ENCODE assay signal across 11 cellular contexts in genomic region chr6:2706482-2706881, GRCh38.
"Had no signal": no experiment of that assay in that cellular context is flagged by ENCODE, and none has a peak within 500 bp of the region (broad histone marks: within the 10 kb centered on the region; RNA-seq: fewer than 3 reads in every experiment).

No MANE protein-coding gene starts in this region.

- H3K4me3 Mint-ChIP-seq: activated B cell treated with CpG ODN at 0.5 μM for 24 hours; activated naive CD4-positive, alpha-beta T cell treated with anti-CD3 and anti-CD28 coated beads, Interleukin-2, amount 10 ng/mL, durations not matched to agents 7 days and 5 days had no signal

- DNase-seq: activated B cell treated with CpG ODN at 0.5 μM for 24 hours; activated CD4-positive, alpha-beta T cell treated with anti-CD3 and anti-CD28 coated beads, Interleukin-2, amount 50 U/mL, for 1 hour; activated naive CD4-positive, alpha-beta T cell treated with anti-CD3 and anti-CD28 coated beads, Interleukin-2, amount 10 ng/mL, durations not matched to agents 7 days and 5 days; central memory CD4-positive, alpha-beta T cell; effector CD4-positive, alpha-beta T cell; heart right ventricle; left ventricle myocardium inferior; mesendoderm; stimulated activated CD4-positive, alpha-beta T cell treated with anti-CD3 and anti-CD28 coated beads, Interleukin-12 subunit alpha, Interleukin-12 subunit beta, amount 100 ng/mL, for 4 hours; stimulated activated naive CD8-positive, alpha-beta T cell treated with anti-CD3 and anti-CD28 coated beads, Interleukin-15, Interleukin-2, amounts not matched to agents 100 U/mL and 50 U/mL, for 24 hours had no signal

- ATAC-seq: heart right ventricle; stimulated activated naive CD8-positive, alpha-beta T cell treated with anti-CD3 and anti-CD28 coated beads, Interleukin-15, Interleukin-2, amounts not matched to agents 100 U/mL and 50 U/mL, for 24 hours had no signal

- H3K36me3 Mint-ChIP-seq: activated naive CD4-positive, alpha-beta T cell treated with anti-CD3 and anti-CD28 coated beads, Interleukin-2, amount 10 ng/mL, durations not matched to agents 7 days and 5 days had no signal

- H3K4me1 Mint-ChIP-seq: activated naive CD4-positive, alpha-beta T cell treated with anti-CD3 and anti-CD28 coated beads, Interleukin-2, amount 10 ng/mL, durations not matched to agents 7 days and 5 days had no signal

- H3K27ac Mint-ChIP-seq: activated B cell treated with CpG ODN at 0.5 μM for 24 hours; activated naive CD4-positive, alpha-beta T cell treated with anti-CD3 and anti-CD28 coated beads, Interleukin-2, amount 10 ng/mL, durations not matched to agents 7 days and 5 days; activated T-helper 2 cell treated with anti-CD3 and anti-CD28 coated beads, Interferon-gamma antibody, Interleukin-2, Interleukin-4, amounts not matched to agents 10 μg/mL and 5 μg/mL and 100 μg/mL, durations not matched to agents 14 hours and 24 hours and 36 hours had no signal
